ENCODE assay signal across 2 cellular contexts in genomic region chr5:177189416-177189815, GRCh38.
TF ChIP-seq lines count a peak whose summit lies in the region.

No MANE protein-coding gene starts in this region.

TF ChIP-seq in IMR-90, 13 proteins besides CTCF, POLR2A, EP300 and RAD21:
- TF ChIP-seq FOS (IDR thresholded peaks at IDR 0.05; ENCODE audit: low read depth, low read length), result no peak
- TF ChIP-seq USF2 (IDR thresholded peaks at IDR 0.05; ENCODE audit: low read depth, low read length), result no peak
- no peak; the same call in 1 of the 2 replicates for TF ChIP-seq BHLHE40 (IDR thresholded peaks at IDR 0.05; ENCODE audit: low read depth, low read length)
- no peak for TF ChIP-seq NFE2L2 (IDR thresholded peaks at IDR 0.05; ENCODE audit: low read depth, low read length)
- TF ChIP-seq CEBPB (IDR thresholded peaks at IDR 0.05; ENCODE audit: low read depth, low read length), result no peak
- TF ChIP-seq MAZ (IDR thresholded peaks at IDR 0.05; ENCODE audit: borderline replicate concordance, low read depth, low read length), result no peak
TF ChIP-seq in IMR-90: peak in this region for 0.

TF ChIP-seq in SK-N-SH, 30 proteins besides CTCF, POLR2A, EP300 and RAD21:
- TF ChIP-seq POLR2AphosphoS5 (IDR thresholded peaks at IDR 0.05; ENCODE audit: low read depth, low read length), result no peak
- no peak for TF ChIP-seq GATA2 (CRISPR knock-in tag; IDR thresholded peaks at IDR 0.05)
- TF ChIP-seq CHD2 (IDR thresholded peaks at IDR 0.05; ENCODE audit: low read length, partially characterized antibody), result no peak
- TF ChIP-seq, protein P1, sequence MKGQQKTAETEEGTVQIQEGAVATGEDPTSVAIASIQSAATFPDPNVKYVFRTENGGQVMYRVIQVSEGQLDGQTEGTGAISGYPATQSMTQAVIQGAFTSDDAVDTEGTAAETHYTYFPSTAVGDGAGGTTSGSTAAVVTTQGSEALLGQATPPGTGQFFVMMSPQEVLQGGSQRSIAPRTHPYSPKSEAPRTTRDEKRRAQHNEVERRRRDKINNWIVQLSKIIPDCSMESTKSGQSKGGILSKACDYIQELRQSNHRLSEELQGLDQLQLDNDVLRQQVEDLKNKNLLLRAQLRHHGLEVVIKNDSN (IDR thresholded peaks at IDR 0.05; ENCODE audit: borderline replicate concordance, low read depth), result no peak
- TF ChIP-seq ELF1 (IDR thresholded peaks at IDR 0.05), result no peak
- no peak for TF ChIP-seq RCOR1 (IDR thresholded peaks at IDR 0.05; ENCODE audit: low read length)
- no peak for TF ChIP-seq FOSL2 (IDR thresholded peaks at IDR 0.05; ENCODE audit: borderline replicate concordance, low read depth)
- no peak for TF ChIP-seq ZBTB33 (IDR thresholded peaks at IDR 0.05; ENCODE audit: borderline replicate concordance, low read depth)
- no peak for TF ChIP-seq TEAD4 (IDR thresholded peaks at IDR 0.05; ENCODE audit: borderline replicate concordance, insufficient read depth)
- no peak for TF ChIP-seq RFX5 (IDR thresholded peaks at IDR 0.05; ENCODE audit: low read length)
- no peak for TF ChIP-seq SMC3 (IDR thresholded peaks at IDR 0.05; ENCODE audit: low read depth, low read length)
- no peak for TF ChIP-seq REST (IDR thresholded peaks at IDR 0.05; ENCODE audit: low read depth, low read length)
- TF ChIP-seq, protein P2, sequence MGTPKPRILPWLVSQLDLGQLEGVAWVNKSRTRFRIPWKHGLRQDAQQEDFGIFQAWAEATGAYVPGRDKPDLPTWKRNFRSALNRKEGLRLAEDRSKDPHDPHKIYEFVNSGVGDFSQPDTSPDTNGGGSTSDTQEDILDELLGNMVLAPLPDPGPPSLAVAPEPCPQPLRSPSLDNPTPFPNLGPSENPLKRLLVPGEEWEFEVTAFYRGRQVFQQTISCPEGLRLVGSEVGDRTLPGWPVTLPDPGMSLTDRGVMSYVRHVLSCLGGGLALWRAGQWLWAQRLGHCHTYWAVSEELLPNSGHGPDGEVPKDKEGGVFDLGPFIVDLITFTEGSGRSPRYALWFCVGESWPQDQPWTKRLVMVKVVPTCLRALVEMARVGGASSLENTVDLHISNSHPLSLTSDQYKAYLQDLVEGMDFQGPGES (IDR thresholded peaks at IDR 0.05; ENCODE audit: low read depth, low read length), result no peak
- no peak for TF ChIP-seq GABPA (IDR thresholded peaks at IDR 0.05; ENCODE audit: low read depth)
- no peak for TF ChIP-seq MEF2A (IDR thresholded peaks at IDR 0.05; ENCODE audit: borderline replicate concordance, low read depth)
- no peak for TF ChIP-seq USF2 (IDR thresholded peaks at IDR 0.05; ENCODE audit: borderline replicate concordance, low read depth, low read length)
- no peak for TF ChIP-seq TCF12 (IDR thresholded peaks at IDR 0.05)
- no peak for TF ChIP-seq NFIC (IDR thresholded peaks at IDR 0.05; ENCODE audit: borderline replicate concordance)
